In the genomic region with DNA sequence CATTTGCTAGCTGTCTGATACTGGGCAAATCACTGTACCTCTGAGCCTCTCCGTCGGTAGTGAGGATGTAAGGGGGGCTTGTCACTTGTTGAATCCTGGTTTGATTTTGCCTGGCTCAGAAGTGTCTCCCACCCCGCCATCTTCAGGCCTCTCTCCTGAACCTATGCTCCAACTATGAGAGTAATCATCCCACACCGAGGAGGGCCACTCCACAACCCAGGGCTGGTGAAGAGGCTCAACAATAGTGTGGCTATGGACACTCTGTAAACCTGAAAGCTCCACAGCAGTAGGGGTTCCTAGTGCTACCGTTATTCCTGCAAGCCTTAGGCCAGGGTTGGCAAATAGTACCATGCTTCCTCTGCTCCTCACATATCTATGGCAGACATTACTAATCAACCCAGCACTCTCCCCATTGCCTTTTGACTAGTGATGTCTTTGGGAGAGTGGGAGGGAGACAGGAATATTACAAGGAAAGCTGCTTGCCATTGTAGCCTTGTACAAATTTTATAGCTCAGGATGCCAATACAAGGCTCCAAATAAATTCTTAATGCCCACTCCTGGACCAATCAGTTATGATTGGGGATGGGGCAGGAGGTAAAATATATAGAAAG, we compare ENCODE assay signal across 1 cellular context.
A peak's percentile ranks its signal among the peaks of the same experiment; 100 is the strongest.
TF ChIP-seq lines count a peak whose summit lies in the region.

No MANE protein-coding gene starts in this region.

TF ChIP-seq in H1, 55 proteins besides CTCF, POLR2A, EP300 and RAD21:
- TF ChIP-seq BACH1 (IDR thresholded peaks at IDR 0.05; ENCODE audit: low read length) (no peak), SRF (IDR thresholded peaks at IDR 0.05; ENCODE audit: low read depth, low read length) (peak; percentile 60)
